In genomic region chr10:63708421-63708820, GRCh38 we compare ENCODE assay signal across 22 cellular contexts.
A peak's percentile ranks its signal among the peaks of the same experiment; 100 is the strongest.
DNase-seq lines count a peak whose midpoint lies in the region; ATAC-seq, FAIRE-seq and TF ChIP-seq lines count a peak whose summit lies in the region.
"Had no signal": no experiment of that assay in that cellular context is flagged by ENCODE, and none has a peak within 500 bp of the region (broad histone marks: within the 10 kb centered on the region; RNA-seq: fewer than 3 reads in every experiment).

No MANE protein-coding gene starts in this region.

- no peak overlapping the region for H3K9ac ChIP-seq in astrocyte (ENCODE audit: low read length)

- no peaks in the 10 kb centered on the region for H3K79me2 ChIP-seq in astrocyte (ENCODE audit: insufficient read depth, low read length)

- no peak for FAIRE-seq in astrocyte (lab: Jason Lieb, UNC)

- no peaks in the 10 kb centered on the region for H3K36me3 ChIP-seq in left ventricle myocardium inferior
- no peaks in the 10 kb centered on the region for H3K36me3 ChIP-seq in astrocyte (ENCODE audit: insufficient read depth, low read length)
- no peaks in the 10 kb centered on the region for H3K36me3 ChIP-seq in vagina
- H3K36me3 ChIP-seq in Peyer's patch: no peaks in the 10 kb centered on the region
- H3K36me3 ChIP-seq: MG63 had no signal

- intact Hi-C loops in left ventricle myocardium inferior (cut with micrococcal nuclease): loop anchor here (5.0 kb wide), 1 partner anchor 36 kb away; no protein-coding TSS in a partner anchor
- intact Hi-C loops in Right ventricle myocardium inferior (cut with DNase I): no loop called here
- intact Hi-C loops in vagina (cut with DNase I): no loop called here

- H3K9me3 ChIP-seq in left ventricle myocardium inferior (replicated peaks) (no peaks in the 10 kb centered on the region), astrocyte (ENCODE audit: insufficient read depth, low read depth, low read length) (no peaks in the 10 kb centered on the region), vagina (no peaks in the 10 kb centered on the region), Peyer's patch (no peaks in the 10 kb centered on the region)
- H3K9me3 ChIP-seq: MG63 had no signal

- H2AFZ ChIP-seq in astrocyte (ENCODE audit: low read depth, low read length): no peak overlapping the region

- peaks cover 52% of the 10 kb centered on the region for H3K4me1 ChIP-seq in left ventricle myocardium inferior
- H3K4me1 ChIP-seq in astrocyte (ENCODE audit: insufficient read depth, low read length): peaks cover 39% of the 10 kb centered on the region
- peaks cover 56% of the 10 kb centered on the region for H3K4me1 ChIP-seq in vagina
- H3K4me1 ChIP-seq in Peyer's patch: peaks cover 0 to 27% (median 4%) of the 10 kb centered on the region in 4 donors

- ATAC-seq in Right ventricle myocardium inferior (no peak), GM21526 (IDR thresholded peaks at IDR 0.05; ENCODE audit: low FRiP score, unreplicated experiment) (no peak)
- ATAC-seq: activated CD8-positive, alpha-beta T cell treated with anti-CD3 and anti-CD28 coated beads for 36 hours; stimulated activated naive CD8-positive, alpha-beta T cell treated with anti-CD3 and anti-CD28 coated beads, Interleukin-15, amount 100 ng/mL, for 72 hours had no signal

- TF ChIP-seq POLR2A in vagina (IDR thresholded peaks at IDR 0.05) (no peak), Peyer's patch (IDR thresholded peaks at IDR 0.05) (no peak)

- H3K4me2 ChIP-seq in astrocyte (ENCODE audit: low read length): no peak overlapping the region

- H3K27ac ChIP-seq in left ventricle myocardium inferior (replicated peaks) (peak overlapping the region; percentile 5), astrocyte (ENCODE audit: low read depth, low read length) (peak overlapping the region; percentile 83), vagina (peak overlapping the region; percentile 64), Peyer's patch (no peak overlapping the region)

- H3K36me3 Mint-ChIP-seq in astrocyte (ENCODE audit: low read depth, unreplicated experiment) (peaks cover 2% of the 10 kb centered on the region), osteocyte (ENCODE audit: unreplicated experiment) (no peaks in the 10 kb centered on the region)

- no peaks in the 10 kb centered on the region for H4K20me1 ChIP-seq in astrocyte (ENCODE audit: insufficient read depth, low read length)

- no peak for DNase-seq in left ventricle myocardium inferior
- no peak for DNase-seq in Right ventricle myocardium inferior (ENCODE audit: missing footprints)
- no peak for DNase-seq in astrocyte (ENCODE audit: low read depth)
- no peak for DNase-seq in osteocyte (ENCODE audit: extremely low spot score, unreplicated experiment)
- DNase-seq in vagina (ENCODE audit: extremely low spot score in 2 of 2): no peak
- DNase-seq in Peyer's patch: no peak
- DNase-seq in NCI-H1436 treated with DMSO at 0.1 percent for 48 hours (lab: John Stamatoyannopoulos, UW): no peak
- DNase-seq: activated CD4-positive, CD25-positive, alpha-beta regulatory T cell; activated CD8-positive, alpha-beta T cell treated with anti-CD3 and anti-CD28 coated beads for 36 hours; activated naive CD4-positive, alpha-beta T cell; aorta; dorsolateral prefrontal cortex; HCEC 1CT; hypothalamus; MG63; NCI-H524 treated with DMSO at 0.1 percent for 48 hours; Right ventricle myocardium superior; stimulated activated CD4-positive, alpha-beta T cell treated with anti-CD3 and anti-CD28 coated beads, Interleukin-4, amount 100 ng/mL, for 1 hour; stimulated activated naive CD8-positive, alpha-beta T cell treated with anti-CD3 and anti-CD28 coated beads, Interleukin-15, amount 100 ng/mL, for 72 hours; SW 1271 had no signal

- H3K9me3 Mint-ChIP-seq in astrocyte (ENCODE audit: unreplicated experiment) (peaks cover 3% of the 10 kb centered on the region), osteocyte (ENCODE audit: unreplicated experiment) (no peaks in the 10 kb centered on the region)
- H3K9me3 Mint-ChIP-seq: activated CD8-positive, alpha-beta T cell treated with anti-CD3 and anti-CD28 coated beads for 36 hours; central memory CD8-positive, alpha-beta T cell had no signal

- H3K4me3 ChIP-seq in left ventricle myocardium inferior: no peak overlapping the region
- H3K4me3 ChIP-seq in astrocyte (ENCODE audit: insufficient read depth, low read depth, low read length): no peak overlapping the region
- no peak overlapping the region for H3K4me3 ChIP-seq in vagina
- H3K4me3 ChIP-seq in Peyer's patch: no peak overlapping the region
- H3K4me3 ChIP-seq: dorsolateral prefrontal cortex, MG63 had no signal

- H3K27me3 ChIP-seq in left ventricle myocardium inferior (ENCODE audit: low read depth): no peaks in the 10 kb centered on the region
- no peaks in the 10 kb centered on the region for H3K27me3 ChIP-seq in astrocyte (ENCODE audit: insufficient read depth, low read length)
- no peaks in the 10 kb centered on the region for H3K27me3 ChIP-seq in vagina
- no peaks in the 10 kb centered on the region for H3K27me3 ChIP-seq in Peyer's patch
- H3K27me3 ChIP-seq: dorsolateral prefrontal cortex, MG63 had no signal

- peaks cover 38% of the 10 kb centered on the region for H3K4me1 Mint-ChIP-seq in astrocyte (ENCODE audit: low read depth, unreplicated experiment)
- peaks cover 45% of the 10 kb centered on the region for H3K4me1 Mint-ChIP-seq in osteocyte (ENCODE audit: unreplicated experiment)
- H3K4me1 Mint-ChIP-seq: central memory CD8-positive, alpha-beta T cell had no signal

- H3K27ac Mint-ChIP-seq in astrocyte (ENCODE audit: unreplicated experiment) (peak overlapping the region; percentile 13), osteocyte (ENCODE audit: unreplicated experiment) (peak overlapping the region; percentile 39)
- H3K27ac Mint-ChIP-seq: activated CD8-positive, alpha-beta T cell treated with anti-CD3 and anti-CD28 coated beads for 36 hours had no signal

- H3K4me3 Mint-ChIP-seq in astrocyte (ENCODE audit: unreplicated experiment) (no peak overlapping the region), osteocyte (ENCODE audit: unreplicated experiment) (no peak overlapping the region)
- H3K4me3 Mint-ChIP-seq: activated CD8-positive, alpha-beta T cell treated with anti-CD3 and anti-CD28 coated beads for 36 hours; central memory CD8-positive, alpha-beta T cell; stimulated activated naive CD8-positive, alpha-beta T cell treated with anti-CD3 and anti-CD28 coated beads, Interleukin-15, amount 100 ng/mL, for 72 hours had no signal

- TF ChIP-seq CTCF in left ventricle myocardium inferior (IDR thresholded peaks at IDR 0.05; ENCODE audit: borderline replicate concordance) (no peak), astrocyte (IDR thresholded peaks at IDR 0.05; ENCODE audit: insufficient read depth, low read depth, low read length) (no peak), osteocyte (IDR thresholded peaks at IDR 0.05) (no peak), vagina (IDR thresholded peaks at IDR 0.05) (no peak), Peyer's patch (IDR thresholded peaks at IDR 0.05) (no peak)

- H3K27me3 Mint-ChIP-seq in astrocyte (ENCODE audit: low read depth, unreplicated experiment) (no peaks in the 10 kb centered on the region), osteocyte (ENCODE audit: unreplicated experiment) (no peaks in the 10 kb centered on the region)
- H3K27me3 Mint-ChIP-seq: activated CD8-positive, alpha-beta T cell treated with anti-CD3 and anti-CD28 coated beads for 36 hours; central memory CD8-positive, alpha-beta T cell; stimulated activated naive CD8-positive, alpha-beta T cell treated with anti-CD3 and anti-CD28 coated beads, Interleukin-15, amount 100 ng/mL, for 72 hours had no signal

Comparison
In these comparisons a context has a peak if more than half of its experiments do, and no peak if none do; other contexts are left out.
1. H3K27ac ChIP-seq: peak in left ventricle myocardium inferior (single experiment), astrocyte (single experiment) and vagina (single experiment); none in Peyer's patch (0 of 4).